Comparison of ENCODE assay signal across 8 cellular contexts in genomic region chr12:14961466-14962155, GRCh38. TPM values are rescaled to one million over a fixed set of nuclear protein-coding genes. Genes with fewer than 3 reads are reported as not detected.
DNase-seq lines count a peak whose midpoint lies in the region; ATAC-seq and TF ChIP-seq lines count a peak whose summit lies in the region.

Gene ARHGDIB (minus strand): TSS chr12:14961601. CDS start chr12:14950712, 10,889 bp downstream.

- peak; percentile 65 for TF ChIP-seq POLR2A in GM18526 (IDR thresholded peaks at IDR 0.05; ENCODE audit: extremely low read depth, insufficient read length)

- peak within 1 kb of the TSS; percentile 21 for H3K4me3 ChIP-seq in RWPE2 (ENCODE audit: severe bottlenecking)

- TF ChIP-seq CTCF in RWPE2 (IDR thresholded peaks at IDR 0.05; ENCODE audit: poor library complexity, severe bottlenecking) = no peak

- no peaks in the 10 kb centered on the region for H3K36me3 ChIP-seq in RWPE2 (ENCODE audit: low read depth)

- peaks cover 5 to 7% of the 10 kb centered on the region in 2 donors for H3K9me3 Mint-ChIP-seq in activated naive CD4-positive, alpha-beta T cell treated with anti-CD3 and anti-CD28 coated beads, Interleukin-2, amount 50 U/mL, for 72 hours

- H3K36me3 Mint-ChIP-seq in activated naive CD4-positive, alpha-beta T cell treated with anti-CD3 and anti-CD28 coated beads, Interleukin-2, amount 50 U/mL, for 72 hours = peaks cover 41 to 43% of the 10 kb centered on the region in 2 donors

- no peaks in the 10 kb centered on the region for H3K27me3 ChIP-seq in RWPE2 (ENCODE audit: insufficient read depth, poor library complexity, severe bottlenecking)

- ATAC-seq in HG02973 (IDR thresholded peaks at IDR 0.05; ENCODE audit: unreplicated experiment) = peak; percentile 65
- peak; percentile 73 for ATAC-seq in RWPE2 (ENCODE audit: low read depth)
- peak; percentile 70 to 81 for ATAC-seq in activated naive CD4-positive, alpha-beta T cell treated with anti-CD3 and anti-CD28 coated beads, Interleukin-2, amount 50 U/mL, for 72 hours

- H3K4me1 ChIP-seq in RWPE2 (ENCODE audit: insufficient read depth, poor library complexity, severe bottlenecking) = peaks cover 10% of the 10 kb centered on the region

- H3K9me3 ChIP-seq in RWPE2 (ENCODE audit: severe bottlenecking) = no peaks in the 10 kb centered on the region

- H3K27ac ChIP-seq in RWPE2 (ENCODE audit: poor library complexity, severe bottlenecking) = peak within 1 kb of the TSS; percentile 94

- DNase-seq in RWPE2 (ENCODE audit: low spot score) = peak; percentile 52
- peak; percentile 45 to 73 for DNase-seq in activated naive CD4-positive, alpha-beta T cell treated with anti-CD3 and anti-CD28 coated beads, Interleukin-2, amount 50 U/mL, for 72 hours (ENCODE audit: low spot score in 2 of 2)
- DNase-seq in iris pigment epithelial cell (ENCODE audit: low read depth) = peak; percentile 44
- DNase-seq in stimulated activated CD8-positive, alpha-beta memory T cell treated with anti-CD3 and anti-CD28 coated beads, Interleukin-15, amount 100 ng/mL, for 1 hour (ENCODE audit: low read depth) = peak; percentile 56
- DNase-seq in NCI-H446 (lab: John Stamatoyannopoulos, UW) = no peak
- DNase-seq in COLO668 (lab: John Stamatoyannopoulos, UW; ENCODE audit: unreplicated experiment) = no peak

- H3K27ac Mint-ChIP-seq in activated naive CD4-positive, alpha-beta T cell treated with anti-CD3 and anti-CD28 coated beads, Interleukin-2, amount 50 U/mL, for 72 hours = peak within 1 kb of the TSS; percentile 98 to 99

RNA-seq across cellular contexts. Expression of gene ARHGDIB, which starts in this region (rescaled TPM):
- 100 to 1,000 TPM; 667 to 811 TPM for total RNA-seq in activated naive CD4-positive, alpha-beta T cell treated with anti-CD3 and anti-CD28 coated beads, Interleukin-2, amount 50 U/mL, for 72 hours

Comparison
In these comparisons a context has a peak if more than half of its experiments do, and no peak if none do; other contexts are left out.
1. DNase-seq: peak in RWPE2 (single experiment), activated naive CD4-positive, alpha-beta T cell treated with anti-CD3 and anti-CD28 coated beads, Interleukin-2, amount 50 U/mL, for 72 hours (2 of 2), iris pigment epithelial cell (single experiment) and stimulated activated CD8-positive, alpha-beta memory T cell treated with anti-CD3 and anti-CD28 coated beads, Interleukin-15, amount 100 ng/mL, for 1 hour (single experiment); none in NCI-H446 (0 of 2) and COLO668 (single experiment).
2. Peak in every context shown above with its lines, with median percentiles within 50 percentile points of each other: ATAC-seq.